Comparison of ENCODE assay signal across 1 cellular context in genomic region chr14:50343424-50343823, GRCh38.
TF ChIP-seq lines count a peak whose summit lies in the region.

No MANE protein-coding gene starts in this region.

TF ChIP-seq in GM12878, 131 proteins besides CTCF, POLR2A, EP300 and RAD21:
- TF ChIP-seq ZNF592 (IDR thresholded peaks at IDR 0.05) (no peak), WRNIP1 (IDR thresholded peaks at IDR 0.05; ENCODE audit: borderline replicate concordance, low read depth, low read length) (no peak), YBX1 (IDR thresholded peaks at IDR 0.05) (no peak), ZNF622 (IDR thresholded peaks at IDR 0.05) (no peak), RELB (IDR thresholded peaks at IDR 0.05; ENCODE audit: low read depth) (no peak), HDGF (IDR thresholded peaks at IDR 0.05) (no peak), ZNF687 (IDR thresholded peaks at IDR 0.05) (no peak)
